Comparison of ENCODE assay signal across 2 cellular contexts in the genomic region with DNA sequence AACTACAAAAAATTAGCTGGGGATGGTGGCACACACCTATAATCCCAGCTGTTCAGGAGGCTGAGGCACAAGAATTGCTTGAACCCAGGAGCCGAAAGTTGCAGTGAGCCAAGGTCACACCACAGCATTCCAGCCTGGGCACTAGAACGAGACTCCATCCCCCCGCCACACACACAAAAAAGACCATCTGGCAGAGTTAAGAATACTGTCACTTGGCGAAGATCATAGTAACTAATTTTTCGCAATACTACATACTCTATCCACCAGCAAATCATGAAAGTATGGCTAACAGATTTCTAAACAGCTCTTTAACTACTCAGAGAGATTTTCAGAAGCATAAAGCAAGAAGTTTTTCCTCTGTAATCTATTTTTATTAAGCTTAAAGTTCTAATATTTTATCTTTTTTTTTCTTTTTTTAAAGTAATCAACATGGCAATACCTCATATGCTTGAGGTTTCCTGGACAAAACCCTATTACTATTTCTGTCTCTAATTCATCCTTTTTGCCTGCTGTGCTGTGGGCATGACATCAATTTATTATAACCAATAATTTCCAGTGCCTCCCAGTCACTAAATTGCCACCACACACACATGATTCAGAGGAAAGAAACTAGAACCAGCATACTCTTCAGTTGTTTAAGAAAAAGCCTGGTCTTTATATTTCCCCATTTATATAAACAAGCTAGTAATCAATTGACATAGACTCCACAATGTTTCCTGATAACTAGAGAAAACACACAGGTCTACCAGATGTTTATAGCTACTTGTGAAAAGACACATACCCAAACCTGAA.
TF ChIP-seq lines count a peak whose summit lies in the region.

No MANE protein-coding gene starts in this region.

TF ChIP-seq in IMR-90, 13 proteins besides CTCF, POLR2A, EP300 and RAD21:
- TF ChIP-seq NFE2L2 (IDR thresholded peaks at IDR 0.05; ENCODE audit: low read depth, low read length) = no peak
- TF ChIP-seq, protein P1, sequence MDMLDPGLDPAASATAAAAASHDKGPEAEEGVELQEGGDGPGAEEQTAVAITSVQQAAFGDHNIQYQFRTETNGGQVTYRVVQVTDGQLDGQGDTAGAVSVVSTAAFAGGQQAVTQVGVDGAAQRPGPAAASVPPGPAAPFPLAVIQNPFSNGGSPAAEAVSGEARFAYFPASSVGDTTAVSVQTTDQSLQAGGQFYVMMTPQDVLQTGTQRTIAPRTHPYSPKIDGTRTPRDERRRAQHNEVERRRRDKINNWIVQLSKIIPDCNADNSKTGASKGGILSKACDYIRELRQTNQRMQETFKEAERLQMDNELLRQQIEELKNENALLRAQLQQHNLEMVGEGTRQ (IDR thresholded peaks at IDR 0.05; ENCODE audit: low read depth, low read length) = no peak
- no peak for TF ChIP-seq RCOR1 (IDR thresholded peaks at IDR 0.05; ENCODE audit: insufficient replicate concordance, low read length)
- peak; percentile 75 for TF ChIP-seq CEBPB (IDR thresholded peaks at IDR 0.05; ENCODE audit: low read depth, low read length)
- no peak for TF ChIP-seq MAZ (IDR thresholded peaks at IDR 0.05; ENCODE audit: borderline replicate concordance, low read depth, low read length)

TF ChIP-seq in WTC11, 78 proteins besides CTCF, POLR2A, EP300 and RAD21:
- TF ChIP-seq JUN (CRISPR knock-in tag; IDR thresholded peaks at IDR 0.05) = no peak
- no peak for TF ChIP-seq ZNF423 (CRISPR knock-in tag; IDR thresholded peaks at IDR 0.05)
- TF ChIP-seq, protein P2, sequence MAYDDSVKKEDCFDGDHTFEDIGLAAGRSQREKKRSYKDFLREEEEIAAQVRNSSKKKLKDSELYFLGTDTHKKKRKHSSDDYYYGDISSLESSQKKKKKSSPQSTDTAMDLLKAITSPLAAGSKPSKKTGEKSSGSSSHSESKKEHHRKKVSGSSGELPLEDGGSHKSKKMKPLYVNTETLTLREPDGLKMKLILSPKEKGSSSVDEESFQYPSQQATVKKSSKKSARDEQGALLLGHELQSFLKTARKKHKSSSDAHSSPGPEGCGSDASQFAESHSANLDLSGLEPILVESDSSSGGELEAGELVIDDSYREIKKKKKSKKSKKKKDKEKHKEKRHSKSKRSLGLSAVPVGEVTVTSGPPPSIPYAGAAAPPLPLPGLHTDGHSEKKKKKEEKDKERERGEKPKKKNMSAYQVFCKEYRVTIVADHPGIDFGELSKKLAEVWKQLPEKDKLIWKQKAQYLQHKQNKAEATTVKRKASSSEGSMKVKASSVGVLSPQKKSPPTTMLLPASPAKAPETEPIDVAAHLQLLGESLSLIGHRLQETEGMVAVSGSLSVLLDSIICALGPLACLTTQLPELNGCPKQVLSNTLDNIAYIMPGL (CRISPR knock-in tag; IDR thresholded peaks at IDR 0.05) = no peak
- no peak for TF ChIP-seq ZNF263 (CRISPR knock-in tag; IDR thresholded peaks at IDR 0.05; ENCODE audit: low read depth)
- TF ChIP-seq ATF6 (CRISPR knock-in tag; IDR thresholded peaks at IDR 0.05) = no peak
- TF ChIP-seq USF1 (CRISPR knock-in tag; IDR thresholded peaks at IDR 0.05) = no peak
- TF ChIP-seq IRF2 (CRISPR knock-in tag; IDR thresholded peaks at IDR 0.05; ENCODE audit: borderline replicate concordance, low read depth) = no peak
- no peak for TF ChIP-seq CREB1 (CRISPR knock-in tag; IDR thresholded peaks at IDR 0.05)
- TF ChIP-seq SMAD3 (CRISPR knock-in tag; IDR thresholded peaks at IDR 0.05; ENCODE audit: borderline replicate concordance) = no peak
- no peak for TF ChIP-seq PRDM15 (CRISPR knock-in tag; IDR thresholded peaks at IDR 0.05)
- no peak for TF ChIP-seq TEAD4 (CRISPR knock-in tag; IDR thresholded peaks at IDR 0.05)
- TF ChIP-seq, protein P3, sequence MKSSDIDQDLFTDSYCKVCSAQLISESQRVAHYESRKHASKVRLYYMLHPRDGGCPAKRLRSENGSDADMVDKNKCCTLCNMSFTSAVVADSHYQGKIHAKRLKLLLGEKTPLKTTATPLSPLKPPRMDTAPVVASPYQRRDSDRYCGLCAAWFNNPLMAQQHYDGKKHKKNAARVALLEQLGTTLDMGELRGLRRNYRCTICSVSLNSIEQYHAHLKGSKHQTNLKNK (CRISPR knock-in tag; IDR thresholded peaks at IDR 0.05) = no peak
- no peak for TF ChIP-seq FOXP1 (CRISPR knock-in tag; IDR thresholded peaks at IDR 0.05; ENCODE audit: borderline replicate concordance)
- TF ChIP-seq ZNF317 (CRISPR knock-in tag; IDR thresholded peaks at IDR 0.05; ENCODE audit: borderline replicate concordance, low read depth) = no peak
- TF ChIP-seq, protein P4, sequence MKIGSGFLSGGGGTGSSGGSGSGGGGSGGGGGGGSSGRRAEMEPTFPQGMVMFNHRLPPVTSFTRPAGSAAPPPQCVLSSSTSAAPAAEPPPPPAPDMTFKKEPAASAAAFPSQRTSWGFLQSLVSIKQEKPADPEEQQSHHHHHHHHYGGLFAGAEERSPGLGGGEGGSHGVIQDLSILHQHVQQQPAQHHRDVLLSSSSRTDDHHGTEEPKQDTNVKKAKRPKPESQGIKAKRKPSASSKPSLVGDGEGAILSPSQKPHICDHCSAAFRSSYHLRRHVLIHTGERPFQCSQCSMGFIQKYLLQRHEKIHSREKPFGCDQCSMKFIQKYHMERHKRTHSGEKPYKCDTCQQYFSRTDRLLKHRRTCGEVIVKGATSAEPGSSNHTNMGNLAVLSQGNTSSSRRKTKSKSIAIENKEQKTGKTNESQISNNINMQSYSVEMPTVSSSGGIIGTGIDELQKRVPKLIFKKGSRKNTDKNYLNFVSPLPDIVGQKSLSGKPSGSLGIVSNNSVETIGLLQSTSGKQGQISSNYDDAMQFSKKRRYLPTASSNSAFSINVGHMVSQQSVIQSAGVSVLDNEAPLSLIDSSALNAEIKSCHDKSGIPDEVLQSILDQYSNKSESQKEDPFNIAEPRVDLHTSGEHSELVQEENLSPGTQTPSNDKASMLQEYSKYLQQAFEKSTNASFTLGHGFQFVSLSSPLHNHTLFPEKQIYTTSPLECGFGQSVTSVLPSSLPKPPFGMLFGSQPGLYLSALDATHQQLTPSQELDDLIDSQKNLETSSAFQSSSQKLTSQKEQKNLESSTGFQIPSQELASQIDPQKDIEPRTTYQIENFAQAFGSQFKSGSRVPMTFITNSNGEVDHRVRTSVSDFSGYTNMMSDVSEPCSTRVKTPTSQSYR (CRISPR knock-in tag; IDR thresholded peaks at IDR 0.05) = no peak
- no peak for TF ChIP-seq E2F4 (CRISPR knock-in tag; IDR thresholded peaks at IDR 0.05; ENCODE audit: borderline replicate concordance, low read depth)
- no peak for TF ChIP-seq JAZF1 (CRISPR knock-in tag; IDR thresholded peaks at IDR 0.05)
